ENCODE assay signal across 8 cellular contexts in genomic region chr13:51451467-51452390, GRCh38. TPM values are rescaled to one million over a fixed set of nuclear protein-coding genes. Genes with fewer than 3 reads are reported as not detected.
DNase-seq lines count a peak whose midpoint lies in the region; ATAC-seq and TF ChIP-seq lines count a peak whose summit lies in the region.

No MANE protein-coding gene starts in this region.

- H3K4me1 Mint-ChIP-seq in stimulated activated naive CD8-positive, alpha-beta T cell treated with anti-CD3 and anti-CD28 coated beads, Interleukin-15, amount 100 ng/mL, for 72 hours, result peaks cover 44% of the 10 kb centered on the region

- H4K20me1 ChIP-seq in neural cell (ENCODE audit: insufficient read depth), result no peaks in the 10 kb centered on the region

- H3K9me2 ChIP-seq in neural cell (ENCODE audit: insufficient read depth, low read length), result no peaks in the 10 kb centered on the region

- H3K4me1 ChIP-seq in RWPE2 (ENCODE audit: insufficient read depth, poor library complexity, severe bottlenecking), result peaks cover 22% of the 10 kb centered on the region

- TF ChIP-seq EP300 in Ishikawa (IDR thresholded peaks at IDR 0.05; ENCODE audit: borderline replicate concordance) (peak; percentile 18; the same call in 1 of the 2 replicates), neural cell (conservative IDR thresholded peaks at IDR 0.05; ENCODE audit: poor library complexity, severe bottlenecking) (no peak)

- no peak for TF ChIP-seq CTCF in RWPE2 (IDR thresholded peaks at IDR 0.05; ENCODE audit: poor library complexity, severe bottlenecking)
- TF ChIP-seq CTCF in neural cell (IDR thresholded peaks at IDR 0.05; ENCODE audit: poor library complexity, severe bottlenecking), result no peak

- peaks cover 10% of the 10 kb centered on the region for H3K79me2 ChIP-seq in neural cell (replicated peaks; ENCODE audit: insufficient read depth, low read length)

- peak overlapping the region; percentile 94 to 97 for H3K27ac Mint-ChIP-seq in stimulated activated naive CD8-positive, alpha-beta T cell treated with anti-CD3 and anti-CD28 coated beads, Interleukin-15, amount 100 ng/mL, for 72 hours

- DNase-seq in DMS 273 (lab: John Stamatoyannopoulos, UW; ENCODE audit: unreplicated experiment), result peak; percentile 84
- DNase-seq in RWPE2 (ENCODE audit: low spot score), result peak; percentile 65
- DNase-seq in activated effector memory CD4-positive, alpha-beta T cell treated with Interleukin-2 at 50 U/mL for 16 hours, result peak; percentile 70
- DNase-seq in fibroblast of the conjunctiva (ENCODE audit: low read depth), result peak; percentile 47
- DNase-seq in stimulated activated naive CD8-positive, alpha-beta T cell treated with anti-CD3 and anti-CD28 coated beads, Interleukin-15, amount 100 ng/mL, for 72 hours, result peak; percentile 80 to 85

- H2AFZ ChIP-seq in neural cell (ENCODE audit: low read depth, low read length), result peak overlapping the region; percentile 24

- peak overlapping the region; percentile 74 for H3K4me2 ChIP-seq in neural cell (ENCODE audit: low read length)

- H3F3A ChIP-seq in neural cell (ENCODE audit: insufficient read depth, low read length, poor library complexity, severe bottlenecking), result peaks cover 6% of the 10 kb centered on the region

- H3K4me3 ChIP-seq in RWPE2 (ENCODE audit: severe bottlenecking), result peak overlapping the region; percentile 54
- peak overlapping the region; percentile 93 for H3K4me3 ChIP-seq in neural cell (ENCODE audit: low read length)

- H3K9me3 Mint-ChIP-seq in stimulated activated naive CD8-positive, alpha-beta T cell treated with anti-CD3 and anti-CD28 coated beads, Interleukin-15, amount 100 ng/mL, for 72 hours, result peaks cover 4 to 7% of the 10 kb centered on the region in 2 donors

- H3K27me3 Mint-ChIP-seq in stimulated activated naive CD8-positive, alpha-beta T cell treated with anti-CD3 and anti-CD28 coated beads, Interleukin-15, amount 100 ng/mL, for 72 hours, result no peaks in the 10 kb centered on the region

- ATAC-seq in GM21447 (IDR thresholded peaks at IDR 0.05; ENCODE audit: unreplicated experiment) (peak; percentile 29), RWPE2 (ENCODE audit: low read depth) (peak; percentile 21)
- peak; percentile 25 for ATAC-seq in stimulated activated naive CD8-positive, alpha-beta T cell treated with anti-CD3 and anti-CD28 coated beads, Interleukin-15, amount 100 ng/mL, for 72 hours

- H3K27ac ChIP-seq in RWPE2 (ENCODE audit: poor library complexity, severe bottlenecking) (peak overlapping the region; percentile 87), neural cell (ENCODE audit: low read length) (peak overlapping the region; percentile 92)

- no peak for TF ChIP-seq RAD21 in Ishikawa (IDR thresholded peaks at IDR 0.05; ENCODE audit: low read depth)
- peak; percentile 24 for TF ChIP-seq RAD21 in neural cell (conservative IDR thresholded peaks at IDR 0.05)

- H3K4me3 Mint-ChIP-seq in stimulated activated naive CD8-positive, alpha-beta T cell treated with anti-CD3 and anti-CD28 coated beads, Interleukin-15, amount 100 ng/mL, for 72 hours, result peak overlapping the region; percentile 88 to 94

- H3K9ac ChIP-seq in neural cell (ENCODE audit: low read length), result peak overlapping the region; percentile 93

- H3K9me3 ChIP-seq in RWPE2 (ENCODE audit: severe bottlenecking), result no peaks in the 10 kb centered on the region
- no peaks in the 10 kb centered on the region for H3K9me3 ChIP-seq in neural cell (ENCODE audit: low read length)

- no peaks in the 10 kb centered on the region for H3K27me3 ChIP-seq in RWPE2 (ENCODE audit: insufficient read depth, poor library complexity, severe bottlenecking)
- H3K27me3 ChIP-seq in neural cell (ENCODE audit: insufficient read depth, low read depth, low read length), result no peaks in the 10 kb centered on the region

- H3K36me3 ChIP-seq in RWPE2 (ENCODE audit: low read depth) (peaks cover 56% of the 10 kb centered on the region), neural cell (ENCODE audit: insufficient read depth, low read length) (no peaks in the 10 kb centered on the region)

TF ChIP-seq in Ishikawa, 13 proteins besides CTCF, POLR2A, EP300 and RAD21 (continues in another document):
- TF ChIP-seq, protein P1, sequence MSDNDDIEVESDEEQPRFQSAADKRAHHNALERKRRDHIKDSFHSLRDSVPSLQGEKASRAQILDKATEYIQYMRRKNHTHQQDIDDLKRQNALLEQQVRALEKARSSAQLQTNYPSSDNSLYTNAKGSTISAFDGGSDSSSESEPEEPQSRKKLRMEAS (IDR thresholded peaks at IDR 0.05), result no peak
- TF ChIP-seq CREB1 (IDR thresholded peaks at IDR 0.05; ENCODE audit: low read depth) (no peak), TEAD4 (IDR thresholded peaks at IDR 0.05) (no peak), CEBPB (IDR thresholded peaks at IDR 0.05) (no peak), NFIC (IDR thresholded peaks at IDR 0.05) (no peak), FOXM1 (IDR thresholded peaks at IDR 0.05; ENCODE audit: borderline replicate concordance, low read depth) (no peak), TCF12 (IDR thresholded peaks at IDR 0.05; ENCODE audit: low read depth) (peak; percentile 26; the same call in 1 of the 2 replicates), TAF1 (IDR thresholded peaks at IDR 0.05; ENCODE audit: low read depth) (peak; percentile 64), EGR1 (IDR thresholded peaks at IDR 0.05) (no peak)
- TF ChIP-seq, protein P2, sequence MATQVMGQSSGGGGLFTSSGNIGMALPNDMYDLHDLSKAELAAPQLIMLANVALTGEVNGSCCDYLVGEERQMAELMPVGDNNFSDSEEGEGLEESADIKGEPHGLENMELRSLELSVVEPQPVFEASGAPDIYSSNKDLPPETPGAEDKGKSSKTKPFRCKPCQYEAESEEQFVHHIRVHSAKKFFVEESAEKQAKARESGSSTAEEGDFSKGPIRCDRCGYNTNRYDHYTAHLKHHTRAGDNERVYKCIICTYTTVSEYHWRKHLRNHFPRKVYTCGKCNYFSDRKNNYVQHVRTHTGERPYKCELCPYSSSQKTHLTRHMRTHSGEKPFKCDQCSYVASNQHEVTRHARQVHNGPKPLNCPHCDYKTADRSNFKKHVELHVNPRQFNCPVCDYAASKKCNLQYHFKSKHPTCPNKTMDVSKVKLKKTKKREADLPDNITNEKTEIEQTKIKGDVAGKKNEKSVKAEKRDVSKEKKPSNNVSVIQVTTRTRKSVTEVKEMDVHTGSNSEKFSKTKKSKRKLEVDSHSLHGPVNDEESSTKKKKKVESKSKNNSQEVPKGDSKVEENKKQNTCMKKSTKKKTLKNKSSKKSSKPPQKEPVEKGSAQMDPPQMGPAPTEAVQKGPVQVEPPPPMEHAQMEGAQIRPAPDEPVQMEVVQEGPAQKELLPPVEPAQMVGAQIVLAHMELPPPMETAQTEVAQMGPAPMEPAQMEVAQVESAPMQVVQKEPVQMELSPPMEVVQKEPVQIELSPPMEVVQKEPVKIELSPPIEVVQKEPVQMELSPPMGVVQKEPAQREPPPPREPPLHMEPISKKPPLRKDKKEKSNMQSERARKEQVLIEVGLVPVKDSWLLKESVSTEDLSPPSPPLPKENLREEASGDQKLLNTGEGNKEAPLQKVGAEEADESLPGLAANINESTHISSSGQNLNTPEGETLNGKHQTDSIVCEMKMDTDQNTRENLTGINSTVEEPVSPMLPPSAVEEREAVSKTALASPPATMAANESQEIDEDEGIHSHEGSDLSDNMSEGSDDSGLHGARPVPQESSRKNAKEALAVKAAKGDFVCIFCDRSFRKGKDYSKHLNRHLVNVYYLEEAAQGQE (IDR thresholded peaks at IDR 0.05; ENCODE audit: low read depth), result no peak

TF ChIP-seq in neural cell, 6 proteins besides CTCF, POLR2A, EP300 and RAD21:
- TF ChIP-seq POLR2AphosphoS5 (IDR thresholded peaks at IDR 0.05), result peak; percentile 61
- TF ChIP-seq, protein P2 (IDR thresholded peaks at IDR 0.05; ENCODE audit: borderline replicate concordance), result peak; percentile 14
- no peak for TF ChIP-seq SMC3 (conservative IDR thresholded peaks at IDR 0.05; ENCODE audit: poor library complexity)
- peak; percentile 33 for TF ChIP-seq TAF1 (IDR thresholded peaks at IDR 0.05; ENCODE audit: low read depth)
- no peak for TF ChIP-seq EZH2 (IDR thresholded peaks at IDR 0.05; ENCODE audit: borderline replicate concordance, insufficient read depth, low read length, poor library complexity, severe bottlenecking)
- TF ChIP-seq MXI1 (conservative IDR thresholded peaks at IDR 0.05; ENCODE audit: poor library complexity, severe bottlenecking), result peak; percentile 64

RNA-seq across cellular contexts. Expression of gene INTS6, which starts 1.1 kb away (rescaled TPM):
- polyA plus RNA-seq in neural cell, result 22.6 and 31.1 TPM in 2 replicates
- 73.5 and 80.3 TPM in 2 replicates for polyA minus RNA-seq in neural cell

Comparison
In these comparisons a context has a peak if more than half of its experiments do, and no peak if none do; other contexts are left out.
1. Peak in every context shown above with its lines: DNase-seq, ATAC-seq, H3K4me3 ChIP-seq and H3K27ac ChIP-seq.